Comparison of ENCODE assay signal across 8 cellular contexts in genomic region chr21:29299906-29300546, GRCh38. TPM values are rescaled to one million over a fixed set of nuclear protein-coding genes. Genes with fewer than 3 reads are reported as not detected.
DNase-seq lines count a peak whose midpoint lies in the region; ATAC-seq, FAIRE-seq and TF ChIP-seq lines count a peak whose summit lies in the region.

No MANE protein-coding gene starts in this region.

- DNase-seq in ELF-1 (ENCODE audit: low read depth, low spot score) (peak; percentile 79), RCC 7860 (ENCODE audit: low spot score) (peak; percentile 54), non-pigmented ciliary epithelial cell (ENCODE audit: low read depth) (peak; percentile 87), urothelium cell line (ENCODE audit: low spot score) (peak; percentile 50)
- DNase-seq in Jurkat, Clone E6-1 (ENCODE audit: low read depth, low spot score) = peak; percentile 60
- DNase-seq in activated T-helper 9 cell treated with anti-CD3 and anti-CD28 coated beads, Interleukin-2, amount 50 U/mL, for 16 hours (ENCODE audit: low read depth) = peak; percentile 20

- H3K27ac ChIP-seq in gastroesophageal sphincter = peak overlapping the region in 3 of 4 donors; percentile 95 to 98 (median 96)

- TF ChIP-seq CTCF in gastroesophageal sphincter (IDR thresholded peaks at IDR 0.05) = no peak

- ATAC-seq in GM21786 (IDR thresholded peaks at IDR 0.05; ENCODE audit: unreplicated experiment) = peak; percentile 49
- ATAC-seq in gastroesophageal sphincter = peak; percentile 4

- TF ChIP-seq EP300 in gastroesophageal sphincter (IDR thresholded peaks at IDR 0.05) = no peak

- WGBS in gastroesophageal sphincter (ENCODE audit: low coverage in 1 of 2), 2 donors = 50 to 52% methylated on average over 8 to 10 of the region's 10 CpGs

- H3K4me3 ChIP-seq in Jurkat, Clone E6-1 (ENCODE audit: low read length) = peak overlapping the region; percentile 95
- peak overlapping the region; percentile 67 to 95 for H3K4me3 ChIP-seq in gastroesophageal sphincter

- no peaks in the 10 kb centered on the region for H3K27me3 ChIP-seq in gastroesophageal sphincter

- H3K36me3 ChIP-seq in gastroesophageal sphincter = no peaks in the 10 kb centered on the region

- FAIRE-seq in RCC 7860 (lab: Jason Lieb, UNC) = no peak
- no peak for FAIRE-seq in urothelium cell line (lab: Jason Lieb, UNC)

- peaks cover 7 to 63% (median 20%) of the 10 kb centered on the region in 3 donors for H3K4me1 ChIP-seq in gastroesophageal sphincter

- H3K9me3 ChIP-seq in gastroesophageal sphincter = no peaks in the 10 kb centered on the region

- TF ChIP-seq POLR2A in gastroesophageal sphincter (IDR thresholded peaks at IDR 0.05) = no peak

RNA-seq across cellular contexts. Expression of gene BACH1, which starts 1.3 kb away (rescaled TPM):
- 8.1 TPM for polyA plus RNA-seq in Jurkat, Clone E6-1 (2012; ENCODE audit: insufficient read depth, insufficient read length)
- total RNA-seq in gastroesophageal sphincter = 10 to 100 TPM; 43.6 to 60.9 (median 52.3) TPM

Comparison
In these comparisons a context has a peak if more than half of its experiments do, and no peak if none do; other contexts are left out.
1. Peak in every context shown above with its lines: DNase-seq, ATAC-seq, H3K4me3 ChIP-seq and H3K27ac ChIP-seq.
2. DNase-seq: peak in every context shown above with its lines; median percentile 87 in non-pigmented ciliary epithelial cell; 79 in ELF-1; 60 in Jurkat, Clone E6-1; 54 in RCC 7860; 50 in urothelium cell line; 20 in activated T-helper 9 cell treated with anti-CD3 and anti-CD28 coated beads, Interleukin-2, amount 50 U/mL, for 16 hours.